ENCODE assay signal across 22 cellular contexts in the genomic region with DNA sequence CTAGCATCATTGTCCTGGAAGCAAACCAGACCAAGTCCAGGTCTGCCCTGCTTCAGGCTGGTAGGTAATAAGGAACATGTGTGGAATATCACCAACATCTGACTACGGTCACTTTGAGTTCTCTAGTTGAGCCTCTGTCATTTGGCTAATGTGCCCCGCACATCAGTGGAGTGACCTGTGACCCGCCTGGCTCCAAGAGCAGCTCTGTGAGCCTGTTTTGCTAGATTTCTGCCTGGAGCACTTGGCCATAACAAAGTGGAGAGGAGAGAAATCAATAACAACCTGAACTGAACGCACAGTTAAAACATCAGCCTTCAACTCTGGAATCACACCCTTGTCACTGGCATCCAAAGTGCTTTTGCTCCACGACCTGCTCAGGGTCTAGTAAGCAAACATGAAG.
DNase-seq lines count a peak whose midpoint lies in the region; ATAC-seq, FAIRE-seq and TF ChIP-seq lines count a peak whose summit lies in the region.
"Had no signal": no experiment of that assay in that cellular context is flagged by ENCODE, and none has a peak within 500 bp of the region (broad histone marks: within the 10 kb centered on the region; RNA-seq: fewer than 3 reads in every experiment).

No MANE protein-coding gene starts in this region.

- H3K4me1 ChIP-seq in HepG2 (ENCODE audit: insufficient read depth, low read length): peaks cover 23% of the 10 kb centered on the region

- peaks cover 5% of the 10 kb centered on the region for H3K9me3 Mint-ChIP-seq in activated T-helper 2 cell treated with anti-CD3 and anti-CD28 coated beads, Interferon-gamma antibody, Interleukin-2, Interleukin-4, amounts not matched to agents 10 μg/mL and 5 μg/mL and 100 μg/mL, durations not matched to agents 14 hours and 24 hours and 36 hours

- no peaks in the 10 kb centered on the region for H3K36me3 Mint-ChIP-seq in activated T-helper 2 cell treated with anti-CD3 and anti-CD28 coated beads, Interferon-gamma antibody, Interleukin-2, Interleukin-4, amounts not matched to agents 10 μg/mL and 5 μg/mL and 100 μg/mL, durations not matched to agents 14 hours and 24 hours and 36 hours (ENCODE audit: low read depth)
- H3K36me3 Mint-ChIP-seq: CD8-positive, alpha-beta T cell had no signal

- no peaks in the 10 kb centered on the region for H3K36me3 ChIP-seq in HepG2 (replicated peaks in 1 of 2; ENCODE audit: control insufficient read depth in 1 of 2, insufficient read depth in 2 of 2, low read length in 2 of 2)
- H3K36me3 ChIP-seq: BLaER1 treated with 17β-estradiol and CSF1 and Interleukin-3, amounts not matched to agents 10 nM and 100 nM had no signal

- H3K27me3 ChIP-seq in HepG2 (ENCODE audit: control insufficient read depth in 1 of 2, insufficient read depth in 2 of 2, low read length in 2 of 2): no peaks in the 10 kb centered on the region; a peak in 1 of 5 replicates
- H3K27me3 ChIP-seq: BLaER1 treated with 17β-estradiol and CSF1 and Interleukin-3, amounts not matched to agents 10 nM and 100 nM had no signal

- no peak for FAIRE-seq in HepG2 (lab: Jason Lieb, UNC)
- FAIRE-seq: GM18507 had no signal

- peaks cover 3% of the 10 kb centered on the region for H3K4me1 Mint-ChIP-seq in activated T-helper 2 cell treated with anti-CD3 and anti-CD28 coated beads, Interferon-gamma antibody, Interleukin-2, Interleukin-4, amounts not matched to agents 10 μg/mL and 5 μg/mL and 100 μg/mL, durations not matched to agents 14 hours and 24 hours and 36 hours (ENCODE audit: low read depth)

- no peak for TF ChIP-seq POLR2A in HepG2 (IDR thresholded peaks at IDR 0.05; ENCODE audit: insufficient read depth in 1 of 2, low read depth in 2 of 2, low read length in 2 of 2)

- H3K9ac ChIP-seq in HepG2 (ENCODE audit: insufficient read depth, low read depth, low read length): no peak overlapping the region
- H3K9ac ChIP-seq: BLaER1 treated with 17β-estradiol and CSF1 and Interleukin-3, amounts not matched to agents 10 nM and 100 nM; GM23248 had no signal

- H3K4me3 Mint-ChIP-seq in activated T-helper 2 cell treated with anti-CD3 and anti-CD28 coated beads, Interferon-gamma antibody, Interleukin-2, Interleukin-4, amounts not matched to agents 10 μg/mL and 5 μg/mL and 100 μg/mL, durations not matched to agents 14 hours and 24 hours and 36 hours (ENCODE audit: low read depth): no peak overlapping the region
- H3K4me3 Mint-ChIP-seq: CD8-positive, alpha-beta T cell; H9; HFFc6 had no signal

- in situ Hi-C loops in HepG2 (cut with HindIII; ENCODE audit: extremely low pct_ligation_motif_present, low pct_unique_long_range_greater_than_20kb): no loop called here

- H3K27me3 Mint-ChIP-seq in activated T-helper 2 cell treated with anti-CD3 and anti-CD28 coated beads, Interferon-gamma antibody, Interleukin-2, Interleukin-4, amounts not matched to agents 10 μg/mL and 5 μg/mL and 100 μg/mL, durations not matched to agents 14 hours and 24 hours and 36 hours (ENCODE audit: low read depth): peaks cover 10% of the 10 kb centered on the region

- no peak overlapping the region for H3K27ac ChIP-seq in HepG2 (ENCODE audit: extremely low read length, insufficient read depth, low read length)
- H3K27ac ChIP-seq: BLaER1 treated with 17β-estradiol and CSF1 and Interleukin-3, amounts not matched to agents 10 nM and 100 nM; GM23248 had no signal

- H3K79me2 ChIP-seq in HepG2 (ENCODE audit: insufficient read depth, low read length): no peaks in the 10 kb centered on the region

- peak; percentile 32 for DNase-seq in ELF-1 (ENCODE audit: low read depth, low spot score)
- DNase-seq in SK-N-DZ (ENCODE audit: low spot score): peak; percentile 78
- no peak for DNase-seq in HepG2 (ENCODE audit: low spot score)
- peak; percentile 53 for DNase-seq in retina
- no peak for DNase-seq in activated T-helper 2 cell treated with anti-CD3 and anti-CD28 coated beads, Interferon-gamma antibody, Interleukin-2, Interleukin-4, amounts not matched to agents 10 μg/mL and 5 μg/mL and 100 μg/mL, durations not matched to agents 14 hours and 24 hours and 36 hours (ENCODE audit: low spot score)
- no peak for DNase-seq in CD1c-positive myeloid dendritic cell (ENCODE audit: extremely low spot score)
- no peak for DNase-seq in NCI-H1694 (lab: John Stamatoyannopoulos, UW)
- DNase-seq: CD8-positive, alpha-beta T cell; GDM1; GM23248; H9; HFFc6; KBM-7; NCI-H1092; NCI-H1436 treated with DMSO at 0.1 percent for 48 hours; NCI-H2029; NCI-H510A treated with DMSO at 0.1 percent for 48 hours; NCI-H774; OCI-M1 had no signal

- no peaks in the 10 kb centered on the region for H3K9me3 ChIP-seq in HepG2 (ENCODE audit: low read length)
- H3K9me3 ChIP-seq: BLaER1 treated with 17β-estradiol and CSF1 and Interleukin-3, amounts not matched to agents 10 nM and 100 nM had no signal

- TF ChIP-seq EP300 in HepG2 (IDR thresholded peaks at IDR 0.05; ENCODE audit: low read depth in 2 of 2, low read length in 2 of 2) (no peak), HepG2 (CRISPR knock-in tag; IDR thresholded peaks at IDR 0.05; ENCODE audit: borderline replicate concordance) (no peak)

- WGBS in HepG2 (ENCODE audit: low lambda C conversion rate): 0% methylated on average over 2 of the region's 5 CpGs

- intact Hi-C loops in HepG2 (cut with micrococcal nuclease; ENCODE audit: unreplicated experiment): no loop called here
- intact Hi-C loops in activated T-helper 2 cell treated with anti-CD3 and anti-CD28 coated beads, Interferon-gamma antibody, Interleukin-2, Interleukin-4, amounts not matched to agents 10 μg/mL and 5 μg/mL and 100 μg/mL, durations not matched to agents 14 hours and 24 hours and 36 hours (cut with micrococcal nuclease): no loop called here

- no peak for TF ChIP-seq RAD21 in HepG2 (CRISPR knock-in tag; IDR thresholded peaks at IDR 0.05)

- POLR2A ChIA-PET in HepG2 (lab: Yijun Ruan, JAX): no interaction called here

- no peak overlapping the region for H3K27ac Mint-ChIP-seq in activated T-helper 2 cell treated with anti-CD3 and anti-CD28 coated beads, Interferon-gamma antibody, Interleukin-2, Interleukin-4, amounts not matched to agents 10 μg/mL and 5 μg/mL and 100 μg/mL, durations not matched to agents 14 hours and 24 hours and 36 hours
- H3K27ac Mint-ChIP-seq: CD8-positive, alpha-beta T cell; H9; HFFc6 had no signal

- TF ChIP-seq CTCF in HepG2 (CRISPR knock-in tag; IDR thresholded peaks at IDR 0.05): no peak

- no peak overlapping the region for H3K4me3 ChIP-seq in HepG2 (replicated peaks in 1 of 3; ENCODE audit: insufficient read depth in 1 of 3, low read depth in 2 of 3, low read length in 3 of 3)
- H3K4me3 ChIP-seq: BLaER1 treated with 17β-estradiol and CSF1 and Interleukin-3, amounts not matched to agents 10 nM and 100 nM; GM23248 had no signal

- H2AFZ ChIP-seq in HepG2 (ENCODE audit: low read length): no peak overlapping the region
- H2AFZ ChIP-seq: GM23248 had no signal

- BruUV-seq in HepG2 (replicated peaks; lab: Mats Ljungman, UMichigan): no TSS peak

- no peaks in the 10 kb centered on the region for H4K20me1 ChIP-seq in HepG2 (ENCODE audit: insufficient read depth, low read length)
- H4K20me1 ChIP-seq: BLaER1 treated with 17β-estradiol and CSF1 and Interleukin-3, amounts not matched to agents 10 nM and 100 nM had no signal

- H3K4me2 ChIP-seq in HepG2 (ENCODE audit: low read depth, low read length): no peak overlapping the region
- H3K4me2 ChIP-seq: BLaER1 treated with 17β-estradiol and CSF1 and Interleukin-3, amounts not matched to agents 10 nM and 100 nM had no signal

- CTCF ChIA-PET in HepG2 (lab: Yijun Ruan, JAX; ENCODE audit: low intra/inter-chr PET ratio, low total read pairs): no interaction called here

- ATAC-seq in HepG2: peak; percentile 77
- ATAC-seq: CD8-positive, alpha-beta T cell; Right ventricle myocardium inferior had no signal

TF ChIP-seq in HepG2, 621 proteins besides CTCF, POLR2A, EP300 and RAD21 (continues in another document):
- 0 out of 2 replicates have a peak, but pooled peaks have one; percentile 23 for TF ChIP-seq ZMYM4 (CRISPR knock-in tag; IDR thresholded peaks at IDR 0.05)

Comparison
In these comparisons a context has a peak if more than half of its experiments do, and no peak if none do; other contexts are left out.
1. DNase-seq: peak in ELF-1 (single experiment), SK-N-DZ (single experiment) and retina (single experiment); none in HepG2 (single experiment), activated T-helper 2 cell treated with anti-CD3 and anti-CD28 coated beads, Interferon-gamma antibody, Interleukin-2, Interleukin-4, amounts not matched to agents 10 μg/mL and 5 μg/mL and 100 μg/mL, durations not matched to agents 14 hours and 24 hours and 36 hours (single experiment), CD1c-positive myeloid dendritic cell (single experiment) and NCI-H1694 (single experiment).